ENCODE assay signal across 13 cellular contexts in genomic region chr3:158103956-158104338, GRCh38. TPM values are rescaled to one million over a fixed set of nuclear protein-coding genes. Genes with fewer than 3 reads are reported as not detected.
DNase-seq lines count a peak whose midpoint lies in the region; ATAC-seq and TF ChIP-seq lines count a peak whose summit lies in the region.
"Had no signal": no experiment of that assay in that cellular context is flagged by ENCODE, and none has a peak within 500 bp of the region (broad histone marks: within the 10 kb centered on the region; RNA-seq: fewer than 3 reads in every experiment).

No MANE protein-coding gene starts in this region.

- H3K4me3 ChIP-seq in left ventricle myocardium inferior = peak overlapping the region; percentile 57
- H3K4me3 ChIP-seq in skeletal muscle tissue (ENCODE audit: low read length in 3 of 3) = peak overlapping the region in 2 of 3 donors; percentile 45 to 54

- no peak for ATAC-seq in HG03159 (IDR thresholded peaks at IDR 0.05; ENCODE audit: unreplicated experiment)

- CTCF ChIA-PET in activated CD4-positive, alpha-beta memory T cell treated with anti-CD3 and anti-CD28 coated beads for 36 hours (lab: Charles Lee) = interaction anchor here (0.8 kb wide), 1 partner anchor 465 kb away, joined by 3 read pairs; no protein-coding TSS in a partner anchor

- H3K27ac Mint-ChIP-seq in activated CD4-positive, alpha-beta T cell treated with anti-CD3 and anti-CD28 coated beads, Interleukin-2, amount 10 ng/mL, durations not matched to agents 24 days and 14 days = peak overlapping the region; percentile 45
- peak overlapping the region; percentile 15 for H3K27ac Mint-ChIP-seq in activated CD4-positive, alpha-beta memory T cell treated with anti-CD3 and anti-CD28 coated beads for 36 hours

- H3K4me1 Mint-ChIP-seq in activated CD4-positive, alpha-beta T cell treated with anti-CD3 and anti-CD28 coated beads, Interleukin-2, amount 10 ng/mL, durations not matched to agents 24 days and 14 days = peaks cover 32% of the 10 kb centered on the region
- H3K4me1 Mint-ChIP-seq in activated CD4-positive, alpha-beta memory T cell treated with anti-CD3 and anti-CD28 coated beads for 36 hours (ENCODE audit: low read depth) = peaks cover 41% of the 10 kb centered on the region

- intact Hi-C loops in activated CD4-positive, alpha-beta T cell treated with anti-CD3 and anti-CD28 coated beads, Interleukin-2, amount 10 ng/mL, durations not matched to agents 24 days and 14 days (cut with micrococcal nuclease) = loop anchor here (1.0 to 10.0 kb wide), 2 partner anchors 9 to 1661 kb away; no protein-coding TSS in a partner anchor
- intact Hi-C loops in activated CD4-positive, alpha-beta memory T cell treated with anti-CD3 and anti-CD28 coated beads for 36 hours (cut with micrococcal nuclease) = loop anchor here (1.0 to 10.0 kb wide), 3 partner anchors 9 to 431 kb away; no protein-coding TSS in a partner anchor
- intact Hi-C loops in left ventricle myocardium inferior (cut with micrococcal nuclease) = no loop called here

- TF ChIP-seq CTCF in left ventricle myocardium inferior (IDR thresholded peaks at IDR 0.05; ENCODE audit: borderline replicate concordance) = no peak

- peaks cover 15% of the 10 kb centered on the region for H3K36me3 Mint-ChIP-seq in activated CD4-positive, alpha-beta T cell treated with anti-CD3 and anti-CD28 coated beads, Interleukin-2, amount 10 ng/mL, durations not matched to agents 24 days and 14 days (ENCODE audit: low read depth)
- H3K36me3 Mint-ChIP-seq in activated CD4-positive, alpha-beta memory T cell treated with anti-CD3 and anti-CD28 coated beads for 36 hours = peaks cover 5% of the 10 kb centered on the region

- peaks cover 24% of the 10 kb centered on the region for H3K9me3 Mint-ChIP-seq in activated CD4-positive, alpha-beta T cell treated with anti-CD3 and anti-CD28 coated beads, Interleukin-2, amount 10 ng/mL, durations not matched to agents 24 days and 14 days
- H3K9me3 Mint-ChIP-seq in activated CD4-positive, alpha-beta memory T cell treated with anti-CD3 and anti-CD28 coated beads for 36 hours = no peaks in the 10 kb centered on the region

- H3K9me3 ChIP-seq in left ventricle myocardium inferior (replicated peaks) (no peaks in the 10 kb centered on the region), skeletal muscle tissue (ENCODE audit: control insufficient read depth in 3 of 3, low read length in 3 of 3) (no peaks in the 10 kb centered on the region)
- H3K9me3 ChIP-seq: esophagus squamous epithelium, vagina had no signal

- no peak overlapping the region for H3K9ac ChIP-seq in skeletal muscle tissue (ENCODE audit: low read depth in 1 of 3, low read length in 3 of 3)

- peak overlapping the region; percentile 35 for H3K4me3 Mint-ChIP-seq in activated CD4-positive, alpha-beta T cell treated with anti-CD3 and anti-CD28 coated beads, Interleukin-2, amount 10 ng/mL, durations not matched to agents 24 days and 14 days
- peak overlapping the region; percentile 25 for H3K4me3 Mint-ChIP-seq in activated CD4-positive, alpha-beta memory T cell treated with anti-CD3 and anti-CD28 coated beads for 36 hours

- POLR2A ChIA-PET in activated CD4-positive, alpha-beta memory T cell treated with anti-CD3 and anti-CD28 coated beads for 36 hours (lab: Charles Lee) = interaction anchor here (0.8 kb wide), 1 partner anchor 9 kb away, joined by 3 read pairs; no protein-coding TSS in a partner anchor

- H3K27ac ChIP-seq in left ventricle myocardium inferior (replicated peaks) = no peak overlapping the region
- no peak overlapping the region for H3K27ac ChIP-seq in skeletal muscle tissue (ENCODE audit: low read depth, low read length)
- H3K27ac ChIP-seq: esophagus squamous epithelium, vagina had no signal

- H3K27me3 ChIP-seq in left ventricle myocardium inferior (ENCODE audit: low read depth) (peaks cover 100% of the 10 kb centered on the region), skeletal muscle tissue (ENCODE audit: control insufficient read depth in 3 of 3, insufficient read depth in 3 of 3, low read length in 3 of 3) (peaks cover 65 to 86% (median 82%) of the 10 kb centered on the region in 3 donors)

- H3K4me1 ChIP-seq in left ventricle myocardium inferior = peaks cover 43% of the 10 kb centered on the region
- H3K4me1 ChIP-seq in skeletal muscle tissue (ENCODE audit: control insufficient read depth in 3 of 3, insufficient read depth in 3 of 3, low read length in 3 of 3) = peaks cover 12 to 25% (median 20%) of the 10 kb centered on the region in 3 donors

- no peak for DNase-seq in activated CD4-positive, alpha-beta T cell treated with anti-CD3 and anti-CD28 coated beads, Interleukin-2, amount 10 ng/mL, durations not matched to agents 24 days and 14 days
- DNase-seq in activated CD4-positive, alpha-beta T cell treated with anti-CD3 and anti-CD28 coated beads for 48 hours = no peak
- peak; percentile 9 for DNase-seq in activated CD4-positive, alpha-beta memory T cell treated with anti-CD3 and anti-CD28 coated beads for 36 hours
- DNase-seq in left ventricle myocardium inferior (no peak), NCI-H2107 treated with DMSO at 0.1 percent for 48 hours (lab: John Stamatoyannopoulos, UW; ENCODE audit: unreplicated experiment) (no peak), HPDE6-E6E7 (ENCODE audit: extremely low spot score) (no peak)
- DNase-seq: activated gamma-delta T cell treated with Interleukin-2 at 50 U/mL for 16 hours, esophagus squamous epithelium, GOT3, NCI-H446 treated with DMSO at 0.1 percent for 48 hours had no signal

- peaks cover 84% of the 10 kb centered on the region for H3K27me3 Mint-ChIP-seq in activated CD4-positive, alpha-beta T cell treated with anti-CD3 and anti-CD28 coated beads, Interleukin-2, amount 10 ng/mL, durations not matched to agents 24 days and 14 days
- peaks cover 81% of the 10 kb centered on the region for H3K27me3 Mint-ChIP-seq in activated CD4-positive, alpha-beta memory T cell treated with anti-CD3 and anti-CD28 coated beads for 36 hours

- H3K36me3 ChIP-seq in left ventricle myocardium inferior (no peaks in the 10 kb centered on the region), skeletal muscle tissue (ENCODE audit: control insufficient read depth in 3 of 3, insufficient read depth in 3 of 3, low read length in 3 of 3) (no peaks in the 10 kb centered on the region)
- H3K36me3 ChIP-seq: esophagus squamous epithelium, vagina had no signal

RNA-seq across cellular contexts. Expression of gene SHOX2, which starts 2.3 kb away (rescaled TPM):
- not detected in 2 replicates for total RNA-seq in activated CD4-positive, alpha-beta T cell treated with anti-CD3 and anti-CD28 coated beads, Interleukin-2, amount 10 ng/mL, durations not matched to agents 24 days and 14 days
- not detected for total RNA-seq in activated CD4-positive, alpha-beta memory T cell treated with anti-CD3 and anti-CD28 coated beads for 36 hours
- total RNA-seq in left ventricle myocardium inferior = 0.11 TPM
- total RNA-seq in skeletal muscle tissue = 6.8 TPM
- total RNA-seq: esophagus squamous epithelium had no signal

RNA-seq across cellular contexts. Expression of gene RSRC1, which starts 5.9 kb away (rescaled TPM):
- 41.7 and 44.6 TPM in 2 replicates for total RNA-seq in activated CD4-positive, alpha-beta T cell treated with anti-CD3 and anti-CD28 coated beads, Interleukin-2, amount 10 ng/mL, durations not matched to agents 24 days and 14 days
- total RNA-seq in activated CD4-positive, alpha-beta memory T cell treated with anti-CD3 and anti-CD28 coated beads for 36 hours = 10 to 100 TPM; 39.4 to 43.8 TPM
- 19.1 TPM for total RNA-seq in left ventricle myocardium inferior
- 33.4 TPM for total RNA-seq in skeletal muscle tissue
